In genomic region chr2:17194083-17194482, GRCh38 we compare ENCODE assay signal across 7 cellular contexts.
"Had no signal": no experiment of that assay in that cellular context is flagged by ENCODE, and none has a peak within 500 bp of the region (broad histone marks: within the 10 kb centered on the region; RNA-seq: fewer than 3 reads in every experiment).

No MANE protein-coding gene starts in this region.

- H3K9me3 Mint-ChIP-seq: H9 had no signal

- H3K27ac ChIP-seq: GM23248, HL-60 had no signal

- H3K9ac ChIP-seq: GM23248 had no signal

- H3K27ac Mint-ChIP-seq: IgD-negative memory B cell had no signal

- H2AFZ ChIP-seq: GM23248 had no signal

- H3K4me3 Mint-ChIP-seq: H9, IgD-negative memory B cell had no signal

- H3K27me3 Mint-ChIP-seq: IgD-negative memory B cell had no signal

- H3K36me3 Mint-ChIP-seq: IgD-negative memory B cell had no signal

- ATAC-seq: HepG2 had no signal

- DNase-seq: GM23248, HCEC 1CT, KG1 had no signal

- H3K4me3 ChIP-seq: GM23248 had no signal
